17 cellular contexts compared by ENCODE assay signal in genomic region chr5:75023368-75024159, GRCh38. TPM values are rescaled to one million over a fixed set of nuclear protein-coding genes. Genes with fewer than 3 reads are reported as not detected.
A peak's percentile ranks its signal among the peaks of the same experiment; 100 is the strongest.
DNase-seq lines count a peak whose midpoint lies in the region; TF ChIP-seq lines count a peak whose summit lies in the region.
"Had no signal": no experiment of that assay in that cellular context is flagged by ENCODE, and none has a peak within 500 bp of the region (broad histone marks: within the 10 kb centered on the region; RNA-seq: fewer than 3 reads in every experiment).

No MANE protein-coding gene starts in this region.

- H3K36me3 ChIP-seq in brain microvascular endothelial cell (replicated peaks) (no peaks in the 10 kb centered on the region), right atrium auricular region (no peaks in the 10 kb centered on the region)
- H3K36me3 ChIP-seq: HAP-1, left ventricle myocardium inferior, sigmoid colon, tibial artery had no signal

- no peaks in the 10 kb centered on the region for H3K9me3 ChIP-seq in right atrium auricular region
- H3K9me3 ChIP-seq: HAP-1, left ventricle myocardium inferior, sigmoid colon, tibial artery had no signal

- in situ Hi-C loops in brain microvascular endothelial cell (cut with HindIII; ENCODE audit: low pct_ligation_motif_present, low sequenced_read_pairs): no loop called here

- H3K4me1 ChIP-seq in right atrium auricular region: no peaks in the 10 kb centered on the region
- H3K4me1 ChIP-seq: left ventricle myocardium inferior, sigmoid colon, tibial artery had no signal

- H3K27ac ChIP-seq in brain microvascular endothelial cell: no peak overlapping the region
- H3K27ac ChIP-seq in right atrium auricular region: no peak overlapping the region
- H3K27ac ChIP-seq: 22Rv1, left ventricle myocardium inferior, sigmoid colon, tibial artery had no signal

- no peak overlapping the region for H3K4me3 ChIP-seq in brain microvascular endothelial cell (ENCODE audit: low read depth, low read length)
- H3K4me3 ChIP-seq in right atrium auricular region: no peak overlapping the region
- H3K4me3 ChIP-seq: HAP-1, left ventricle myocardium inferior, sigmoid colon, tibial artery had no signal

- no peaks in the 10 kb centered on the region for H3K27me3 ChIP-seq in brain microvascular endothelial cell (replicated peaks)
- H3K27me3 ChIP-seq in right atrium auricular region: no peaks in the 10 kb centered on the region
- H3K27me3 ChIP-seq: sigmoid colon, tibial artery had no signal

- TF ChIP-seq CTCF in brain microvascular endothelial cell (IDR thresholded peaks at IDR 0.05; ENCODE audit: low read depth, low read length, missing control alignments): no peak
- TF ChIP-seq CTCF in right atrium auricular region (IDR thresholded peaks at IDR 0.05): no peak

- DNase-seq in NK-92 treated with Interleukin-12 subunit alpha and Interleukin-12 subunit beta, amount 100 ng/mL, for 24 hours (lab: John Stamatoyannopoulos, UW): peak; percentile 9
- DNase-seq in NK-92 (lab: John Stamatoyannopoulos, UW; ENCODE audit: unreplicated experiment) (no peak), M059J (ENCODE audit: low read depth) (peak; percentile 28), brain microvascular endothelial cell (peak; percentile 12), myocyte (ENCODE audit: low read depth) (peak; percentile 18), NCI-H2196 treated with DMSO at 0.1 percent for 48 hours (lab: John Stamatoyannopoulos, UW; ENCODE audit: unreplicated experiment) (no peak), NCI-H748 (lab: John Stamatoyannopoulos, UW; ENCODE audit: unreplicated experiment) (no peak), right atrium auricular region (ENCODE audit: low spot score) (no peak)
- DNase-seq: aorta, left ventricle myocardium inferior, NCI-H2171 treated with DMSO at 0.1 percent for 48 hours, OCI-M1, sigmoid colon, SW 1271, tibial artery had no signal

RNA-seq across cellular contexts. Expression of gene GCNT4, which starts 28.8 kb away (rescaled TPM):
- total RNA-seq in M059J (2014; rRNA removed; shearing (Covaris generic)): 0.79 and 1.2 TPM in 2 replicates
- total RNA-seq in myocyte (0.35 and 0.47 TPM in 2 replicates), right atrium auricular region (under 1 TPM; 0.20 to 0.41 TPM)
- polyA plus RNA-seq in myocyte (2012): 0.06 TPM

Comparison
In these comparisons a context has a peak if more than half of its experiments do, and no peak if none do; other contexts are left out.
1. DNase-seq: peak in NK-92 treated with Interleukin-12 subunit alpha and Interleukin-12 subunit beta, amount 100 ng/mL, for 24 hours (single experiment), M059J (single experiment), brain microvascular endothelial cell (single experiment) and myocyte (single experiment); none in NK-92 (single experiment), NCI-H2196 treated with DMSO at 0.1 percent for 48 hours (single experiment), NCI-H748 (single experiment) and right atrium auricular region (single experiment).